21 cellular contexts compared by ENCODE assay signal in genomic region chr2:239856620-239857285, GRCh38.
DNase-seq lines count a peak whose midpoint lies in the region; ATAC-seq and TF ChIP-seq lines count a peak whose summit lies in the region.
"Had no signal": no experiment of that assay in that cellular context is flagged by ENCODE, and none has a peak within 500 bp of the region (broad histone marks: within the 10 kb centered on the region; RNA-seq: fewer than 3 reads in every experiment).

No MANE protein-coding gene starts in this region.

- H3K27ac Mint-ChIP-seq in activated CD8-positive, alpha-beta memory T cell treated with anti-CD3 and anti-CD28 coated beads, Interleukin-2, amount 10 ng/mL, durations not matched to agents 7 days and 5 days: no peak overlapping the region
- H3K27ac Mint-ChIP-seq: HFFc6 had no signal

- H3K4me3 ChIP-seq in esophagus muscularis mucosa: no peak overlapping the region
- H3K4me3 ChIP-seq: HAP-1, MG63, PC-9 had no signal

- WGBS in esophagus muscularis mucosa: 98% methylated on average over 7 of the region's 8 CpGs

- no peaks in the 10 kb centered on the region for H3K27me3 ChIP-seq in esophagus muscularis mucosa
- H3K27me3 ChIP-seq: MG63 had no signal

- TF ChIP-seq CTCF in esophagus muscularis mucosa (IDR thresholded peaks at IDR 0.05): no peak

- H3K9me3 Mint-ChIP-seq in activated CD8-positive, alpha-beta memory T cell treated with anti-CD3 and anti-CD28 coated beads, Interleukin-2, amount 10 ng/mL, durations not matched to agents 7 days and 5 days (ENCODE audit: low read depth): no peaks in the 10 kb centered on the region

- no peak overlapping the region for H3K27ac ChIP-seq in esophagus muscularis mucosa (replicated peaks in 1 of 4)
- H3K27ac ChIP-seq: PC-9 had no signal

- no peak overlapping the region for H3K4me3 Mint-ChIP-seq in activated CD8-positive, alpha-beta memory T cell treated with anti-CD3 and anti-CD28 coated beads, Interleukin-2, amount 10 ng/mL, durations not matched to agents 7 days and 5 days
- H3K4me3 Mint-ChIP-seq: HFFc6 had no signal

- intact Hi-C loops in esophagus muscularis mucosa (cut with DNase I): no loop called here
- intact Hi-C loops in posterior vena cava (cut with DNase I): no loop called here

- no peak for TF ChIP-seq EP300 in esophagus muscularis mucosa (IDR thresholded peaks at IDR 0.05)

- no peaks in the 10 kb centered on the region for H3K4me1 ChIP-seq in esophagus muscularis mucosa
- H3K4me1 ChIP-seq: HAP-1 had no signal

- CTCF ChIA-PET in activated CD8-positive, alpha-beta memory T cell treated with anti-CD3 and anti-CD28 coated beads, Interleukin-2, amount 10 ng/mL, durations not matched to agents 7 days and 5 days (lab: Charles Lee): interaction anchor here (1.3 kb wide), 1 partner anchor 9 kb away, joined by 4 read pairs; no protein-coding TSS in a partner anchor

- H3K27me3 Mint-ChIP-seq in activated CD8-positive, alpha-beta memory T cell treated with anti-CD3 and anti-CD28 coated beads, Interleukin-2, amount 10 ng/mL, durations not matched to agents 7 days and 5 days: peaks cover 26% of the 10 kb centered on the region

- ATAC-seq in activated CD8-positive, alpha-beta memory T cell treated with anti-CD3 and anti-CD28 coated beads, Interleukin-2, amount 10 ng/mL, durations not matched to agents 7 days and 5 days: no peak
- no peak for ATAC-seq in GM18502 (IDR thresholded peaks at IDR 0.05; ENCODE audit: poor library complexity, unreplicated experiment)

- peaks cover under 1% of the 10 kb centered on the region for H3K4me1 Mint-ChIP-seq in activated CD8-positive, alpha-beta memory T cell treated with anti-CD3 and anti-CD28 coated beads, Interleukin-2, amount 10 ng/mL, durations not matched to agents 7 days and 5 days

- H3K9me3 ChIP-seq in esophagus muscularis mucosa: no peaks in the 10 kb centered on the region
- H3K9me3 ChIP-seq: HAP-1, MG63 had no signal

- TF ChIP-seq POLR2A in esophagus muscularis mucosa (IDR thresholded peaks at IDR 0.05; ENCODE audit: low read depth): no peak

- no peaks in the 10 kb centered on the region for H3K36me3 ChIP-seq in esophagus muscularis mucosa
- H3K36me3 ChIP-seq: HAP-1, MG63 had no signal

- DNase-seq in activated CD8-positive, alpha-beta memory T cell treated with anti-CD3 and anti-CD28 coated beads for 24 hours: peak; percentile 30
- no peak for DNase-seq in activated CD8-positive, alpha-beta memory T cell treated with anti-CD3 and anti-CD28 coated beads, Interleukin-2, amount 10 ng/mL, durations not matched to agents 7 days and 5 days
- peak; percentile 45 for DNase-seq in esophagus muscularis mucosa (ENCODE audit: extremely low spot score)
- DNase-seq in posterior vena cava (ENCODE audit: low spot score): peak; percentile 63
- DNase-seq in NCI-H1417 (lab: John Stamatoyannopoulos, UW): no peak
- no peak for DNase-seq in stimulated activated CD4-positive, alpha-beta T cell treated with anti-CD3 and anti-CD28 coated beads, Interleukin-15, amount 100 ng/mL, for 24 hours
- DNase-seq: Calu3, DMS79 treated with DMSO at 0.1 percent for 48 hours, GF-D8, GOT3, HFFc6, KBM-7, MG63, NCI-H1694, NCI-H2029 treated with DMSO at 0.1 percent for 48 hours, NCI-H526 treated with DMSO at 0.1 percent for 48 hours, PC-9, Right ventricle myocardium superior, RPMI8226 had no signal

- H3K36me3 Mint-ChIP-seq in activated CD8-positive, alpha-beta memory T cell treated with anti-CD3 and anti-CD28 coated beads, Interleukin-2, amount 10 ng/mL, durations not matched to agents 7 days and 5 days: no peaks in the 10 kb centered on the region

Comparison
In these comparisons a context has a peak if more than half of its experiments do, and no peak if none do; other contexts are left out.
1. DNase-seq: peak in activated CD8-positive, alpha-beta memory T cell treated with anti-CD3 and anti-CD28 coated beads for 24 hours (single experiment), esophagus muscularis mucosa (single experiment) and posterior vena cava (single experiment); none in activated CD8-positive, alpha-beta memory T cell treated with anti-CD3 and anti-CD28 coated beads, Interleukin-2, amount 10 ng/mL, durations not matched to agents 7 days and 5 days (single experiment), NCI-H1417 (0 of 3) and stimulated activated CD4-positive, alpha-beta T cell treated with anti-CD3 and anti-CD28 coated beads, Interleukin-15, amount 100 ng/mL, for 24 hours (single experiment).